In genomic region chr9:113559834-113560620, GRCh38 we compare ENCODE assay signal across 13 cellular contexts.
DNase-seq lines count a peak whose midpoint lies in the region; ATAC-seq and TF ChIP-seq lines count a peak whose summit lies in the region.
"Had no signal": no experiment of that assay in that cellular context is flagged by ENCODE, and none has a peak within 500 bp of the region (broad histone marks: within the 10 kb centered on the region; RNA-seq: fewer than 3 reads in every experiment).

No MANE protein-coding gene starts in this region.

- no peaks in the 10 kb centered on the region for H3K27me3 Mint-ChIP-seq in activated naive CD8-positive, alpha-beta T cell
- no peaks in the 10 kb centered on the region for H3K27me3 Mint-ChIP-seq in activated naive CD8-positive, alpha-beta T cell treated with anti-CD3 and anti-CD28 coated beads, Interleukin-2, amount 50 U/mL, for 24 hours
- no peaks in the 10 kb centered on the region for H3K27me3 Mint-ChIP-seq in effector memory CD8-positive, alpha-beta T cell
- no peaks in the 10 kb centered on the region for H3K27me3 Mint-ChIP-seq in mesothelial cell of epicardium (ENCODE audit: low read depth)
- H3K27me3 Mint-ChIP-seq: memory B cell had no signal

- no peak overlapping the region for H2BK15ac ChIP-seq in neuronal stem cell (ENCODE audit: low read length)

- no peak overlapping the region for H2BK12ac ChIP-seq in neuronal stem cell (ENCODE audit: low read length)

- no peaks in the 10 kb centered on the region for H3K36me3 Mint-ChIP-seq in activated naive CD8-positive, alpha-beta T cell
- peaks cover 3% of the 10 kb centered on the region for H3K36me3 Mint-ChIP-seq in activated naive CD8-positive, alpha-beta T cell treated with anti-CD3 and anti-CD28 coated beads, Interleukin-2, amount 50 U/mL, for 24 hours (ENCODE audit: low read depth)
- H3K36me3 Mint-ChIP-seq in effector memory CD8-positive, alpha-beta T cell (ENCODE audit: insufficient read depth) = peaks cover 15% of the 10 kb centered on the region
- H3K36me3 Mint-ChIP-seq in mesothelial cell of epicardium = no peaks in the 10 kb centered on the region
- H3K36me3 Mint-ChIP-seq: memory B cell had no signal

- no peak overlapping the region for H2BK120ac ChIP-seq in neuronal stem cell (ENCODE audit: low read depth, low read length)

- no peak overlapping the region for H2BK5ac ChIP-seq in neuronal stem cell (ENCODE audit: low read length)

- H3K4me1 ChIP-seq in neuronal stem cell (ENCODE audit: control insufficient read depth in 2 of 2, insufficient read depth in 1 of 2, low read depth in 1 of 2, low read length in 2 of 2) (peaks cover 6 to 14% of the 10 kb centered on the region in 2 donors), upper lobe of right lung (peaks cover 35% of the 10 kb centered on the region)

- H3K36me3 ChIP-seq in neuronal stem cell (replicated peaks in 1 of 2; ENCODE audit: control insufficient read depth in 2 of 2, insufficient read depth in 2 of 2, low read length in 2 of 2) (no peaks in the 10 kb centered on the region), upper lobe of right lung (no peaks in the 10 kb centered on the region)

- no peak overlapping the region for H3K18ac ChIP-seq in neuronal stem cell (ENCODE audit: low read length)

- H3K14ac ChIP-seq in neuronal stem cell (ENCODE audit: low read length) = no peak overlapping the region

- DNase-seq in activated naive CD8-positive, alpha-beta T cell treated with anti-CD3 and anti-CD28 coated beads, Interleukin-2, amount 50 U/mL, for 24 hours = no peak
- no peak for DNase-seq in effector memory CD8-positive, alpha-beta T cell
- DNase-seq in neuronal stem cell (ENCODE audit: low spot score) (no peak), upper lobe of right lung (peak; percentile 48), mesothelial cell of epicardium (ENCODE audit: low spot score in 2 of 2, unreplicated experiment in 2 of 2) (no peak), mucosa of gallbladder (ENCODE audit: low spot score) (no peak), RKO (ENCODE audit: low spot score) (no peak)
- DNase-seq: activated CD4-positive, alpha-beta T cell treated with anti-CD3 and anti-CD28 coated beads, Interleukin-2, amount 50 U/mL, for 48 hours; NCI-H1092; NCI-H2171 had no signal

- H2AK5ac ChIP-seq in neuronal stem cell (ENCODE audit: low read depth, low read length) = no peak overlapping the region

- peak overlapping the region; percentile 34 for H3K23ac ChIP-seq in neuronal stem cell (ENCODE audit: low read depth, low read length, poor library complexity)

- intact Hi-C loops in upper lobe of right lung (cut with DNase I) = no loop called here

- ATAC-seq in activated naive CD8-positive, alpha-beta T cell treated with anti-CD3 and anti-CD28 coated beads, Interleukin-2, amount 50 U/mL, for 24 hours = no peak
- ATAC-seq in effector memory CD8-positive, alpha-beta T cell (replicated peaks) = peak; percentile 27
- ATAC-seq in upper lobe of right lung = no peak
- ATAC-seq: HCT116 had no signal

- H3K9ac ChIP-seq in neuronal stem cell (ENCODE audit: low read depth, low read length, poor library complexity) = no peak overlapping the region

- peak overlapping the region; percentile 46 for H3K27ac Mint-ChIP-seq in activated naive CD8-positive, alpha-beta T cell
- no peak overlapping the region for H3K27ac Mint-ChIP-seq in activated naive CD8-positive, alpha-beta T cell treated with anti-CD3 and anti-CD28 coated beads, Interleukin-2, amount 50 U/mL, for 24 hours
- peak overlapping the region; percentile 62 to 90 for H3K27ac Mint-ChIP-seq in effector memory CD8-positive, alpha-beta T cell
- H3K27ac Mint-ChIP-seq in mesothelial cell of epicardium = no peak overlapping the region
- H3K27ac Mint-ChIP-seq: memory B cell had no signal

- no peak overlapping the region for H3K4ac ChIP-seq in neuronal stem cell (ENCODE audit: low read length)

- H2AFZ ChIP-seq in neuronal stem cell (ENCODE audit: low read length) = no peak overlapping the region

- H4K91ac ChIP-seq in neuronal stem cell (ENCODE audit: low read depth, low read length, poor library complexity) = no peak overlapping the region

- H3K9me3 Mint-ChIP-seq in activated naive CD8-positive, alpha-beta T cell (ENCODE audit: low read depth) = no peaks in the 10 kb centered on the region
- no peaks in the 10 kb centered on the region for H3K9me3 Mint-ChIP-seq in activated naive CD8-positive, alpha-beta T cell treated with anti-CD3 and anti-CD28 coated beads, Interleukin-2, amount 50 U/mL, for 24 hours
- no peaks in the 10 kb centered on the region for H3K9me3 Mint-ChIP-seq in effector memory CD8-positive, alpha-beta T cell
- H3K9me3 Mint-ChIP-seq in mesothelial cell of epicardium = no peaks in the 10 kb centered on the region
- H3K9me3 Mint-ChIP-seq: memory B cell had no signal

- H3K4me1 Mint-ChIP-seq in activated naive CD8-positive, alpha-beta T cell (ENCODE audit: low read depth) = peaks cover 36% of the 10 kb centered on the region
- peaks cover 44% of the 10 kb centered on the region for H3K4me1 Mint-ChIP-seq in activated naive CD8-positive, alpha-beta T cell treated with anti-CD3 and anti-CD28 coated beads, Interleukin-2, amount 50 U/mL, for 24 hours
- H3K4me1 Mint-ChIP-seq in effector memory CD8-positive, alpha-beta T cell (ENCODE audit: low read depth in 2 of 2) = peaks cover 52 to 74% of the 10 kb centered on the region in 2 donors
- peaks cover 8% of the 10 kb centered on the region for H3K4me1 Mint-ChIP-seq in mesothelial cell of epicardium

- H3K27me3 ChIP-seq in neuronal stem cell (ENCODE audit: control insufficient read depth in 3 of 3, insufficient read depth in 3 of 3, low read depth in 1 of 3, low read length in 3 of 3) = peaks cover 0 to 13% (median 0%) of the 10 kb centered on the region in 3 experiments
- H3K27me3 ChIP-seq in upper lobe of right lung = no peaks in the 10 kb centered on the region

- no peak overlapping the region for H3K4me3 Mint-ChIP-seq in activated naive CD8-positive, alpha-beta T cell
- no peak overlapping the region for H3K4me3 Mint-ChIP-seq in activated naive CD8-positive, alpha-beta T cell treated with anti-CD3 and anti-CD28 coated beads, Interleukin-2, amount 50 U/mL, for 24 hours
- no peak overlapping the region for H3K4me3 Mint-ChIP-seq in effector memory CD8-positive, alpha-beta T cell
- H3K4me3 Mint-ChIP-seq in mesothelial cell of epicardium = no peak overlapping the region
- H3K4me3 Mint-ChIP-seq: memory B cell had no signal

- no peaks in the 10 kb centered on the region for H3K79me1 ChIP-seq in neuronal stem cell (ENCODE audit: low read depth, low read length)

- no peak overlapping the region for H3K4me2 ChIP-seq in neuronal stem cell (ENCODE audit: insufficient read depth, low read length, poor library complexity, severe bottlenecking)

- TF ChIP-seq CTCF in upper lobe of right lung (IDR thresholded peaks at IDR 0.05) (no peak), mesothelial cell of epicardium (IDR thresholded peaks at IDR 0.05; ENCODE audit: unreplicated experiment) (no peak)

- no peak overlapping the region for H3K27ac ChIP-seq in neuronal stem cell (replicated peaks; ENCODE audit: low read length)
- no peak overlapping the region for H3K27ac ChIP-seq in upper lobe of right lung

- no CpG with 5 or more reads among the region's 11 CpGs for WGBS in neuronal stem cell (ENCODE audit: extremely low coverage in 2 of 2, insufficient read length in 2 of 2, insufficient replicate concordance in 1 of 2), 2 donors

- no peak overlapping the region for H3K4me3 ChIP-seq in neuronal stem cell (ENCODE audit: low read length in 2 of 2)
- no peak overlapping the region for H3K4me3 ChIP-seq in upper lobe of right lung

- H3K9me3 ChIP-seq in neuronal stem cell (replicated peaks in 1 of 2; ENCODE audit: control insufficient read depth in 2 of 2, insufficient read depth in 1 of 2, low read depth in 1 of 2, low read length in 2 of 2) = no peaks in the 10 kb centered on the region
- no peaks in the 10 kb centered on the region for H3K9me3 ChIP-seq in upper lobe of right lung

- H4K8ac ChIP-seq in neuronal stem cell (ENCODE audit: low read depth, low read length) = no peak overlapping the region

Comparison
In these comparisons a context has a peak if more than half of its experiments do, and no peak if none do; other contexts are left out.
1. H3K27ac Mint-ChIP-seq: peak in activated naive CD8-positive, alpha-beta T cell (single experiment) and effector memory CD8-positive, alpha-beta T cell (2 of 2); none in activated naive CD8-positive, alpha-beta T cell treated with anti-CD3 and anti-CD28 coated beads, Interleukin-2, amount 50 U/mL, for 24 hours (single experiment) and mesothelial cell of epicardium (single experiment).